10 cellular contexts compared by ENCODE assay signal in the genomic region with DNA sequence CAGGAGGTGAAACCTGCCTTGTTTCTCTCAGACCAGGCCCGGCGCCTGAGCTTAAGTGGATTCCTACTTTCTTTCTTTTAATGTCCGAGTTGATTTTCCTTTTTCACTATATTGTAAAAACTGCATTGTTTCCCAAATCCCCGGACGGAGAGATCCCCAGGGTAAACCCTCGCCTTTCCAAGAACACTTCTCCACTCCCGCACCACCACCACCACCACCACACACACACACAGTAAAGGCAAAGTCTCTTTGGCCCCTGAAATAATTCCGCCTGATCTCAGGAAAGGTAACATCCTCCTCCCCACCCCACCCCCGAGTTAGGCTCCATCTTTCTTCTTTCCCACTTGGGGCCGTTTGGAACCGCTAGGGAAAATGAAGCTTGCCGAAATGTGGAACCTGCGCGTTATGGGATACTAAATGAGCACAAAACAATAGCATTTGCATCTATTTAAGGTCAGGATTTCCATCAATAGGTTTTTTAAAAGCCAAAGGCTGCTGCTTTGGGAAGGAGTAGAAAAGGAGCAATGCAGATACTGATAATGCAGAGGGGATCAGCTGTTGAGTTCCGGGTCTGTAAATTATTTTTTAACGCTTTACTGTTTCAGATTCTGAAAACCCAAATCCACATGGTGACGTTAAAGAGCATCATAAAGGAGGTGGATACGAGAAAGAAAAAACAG. TPM values are rescaled to one million over a fixed set of nuclear protein-coding genes. Genes with fewer than 3 reads are reported as not detected.
DNase-seq lines count a peak whose midpoint lies in the region; ATAC-seq and TF ChIP-seq lines count a peak whose summit lies in the region.
"Had no signal": no experiment of that assay in that cellular context is flagged by ENCODE, and none has a peak within 500 bp of the region (broad histone marks: within the 10 kb centered on the region; RNA-seq: fewer than 3 reads in every experiment).

No MANE protein-coding gene starts in this region.

- no peak overlapping the region for H4K5ac ChIP-seq in H9 (ENCODE audit: insufficient read length, low read depth, low read length)

- no peak overlapping the region for H4K91ac ChIP-seq in H9 (ENCODE audit: insufficient read length, low read depth, low read length)

- H3K56ac ChIP-seq in H9 (ENCODE audit: insufficient read length, low read depth, low read length) = no peak overlapping the region

- no peak overlapping the region for H4K8ac ChIP-seq in H9 (replicated peaks; ENCODE audit: insufficient read length, low read depth, low read length)

- no peaks in the 10 kb centered on the region for H3K79me2 ChIP-seq in H9 (ENCODE audit: insufficient read depth, low read length)

- no peak overlapping the region for H3K18ac ChIP-seq in H9 (ENCODE audit: insufficient read length, low read depth, low read length)

- ATAC-seq in HG03175 (IDR thresholded peaks at IDR 0.05; ENCODE audit: unreplicated experiment) (no peak), HG03460 (IDR thresholded peaks at IDR 0.05; ENCODE audit: unreplicated experiment) (no peak)

- H3K27me3 ChIP-seq in H9 (ENCODE audit: insufficient read depth, low read length) (peaks cover 54% of the 10 kb centered on the region), iPS-15b (ENCODE audit: control insufficient read depth, insufficient read depth, low read length) (peaks cover 96% of the 10 kb centered on the region), skeletal muscle tissue (ENCODE audit: control insufficient read depth in 3 of 3, insufficient read depth in 3 of 3, low read length in 3 of 3) (peaks cover 61 to 68% (median 63%) of the 10 kb centered on the region in 3 donors), testis (peaks cover 4% of the 10 kb centered on the region)

- H2AFZ ChIP-seq in H9 (ENCODE audit: low read length) = no peak overlapping the region

- H2BK20ac ChIP-seq in H9 (ENCODE audit: low read depth, low read length, poor library complexity, severe bottlenecking) = no peak overlapping the region

- peak overlapping the region; percentile 62 to 76 for H3K4me3 Mint-ChIP-seq in H9
- H3K4me3 Mint-ChIP-seq in activated naive CD8-positive, alpha-beta T cell = peak overlapping the region; percentile 43

- no peak overlapping the region for H3K14ac ChIP-seq in H9 (ENCODE audit: insufficient read depth, low read length)

- no CpG with 5 or more reads among the region's 18 CpGs for WGBS in H9 (ENCODE audit: extremely low coverage, insufficient read length, low lambda C conversion rate)
- WGBS in testis, 2 donors = 12 to 15% methylated on average over 18 of the region's 18 CpGs

- H3T11ph ChIP-seq in H9 (ENCODE audit: low read length) = no peak overlapping the region

- H3K9me3 ChIP-seq in H9 (ENCODE audit: control insufficient read depth, low read depth, low read length) (no peaks in the 10 kb centered on the region), iPS-15b (ENCODE audit: control insufficient read depth, insufficient read depth, low read length) (no peaks in the 10 kb centered on the region), skeletal muscle tissue (ENCODE audit: control insufficient read depth in 3 of 3, low read length in 3 of 3) (no peaks in the 10 kb centered on the region), testis (no peaks in the 10 kb centered on the region)

- H3K4me1 ChIP-seq in H9 (ENCODE audit: insufficient read depth, low read length) (no peaks in the 10 kb centered on the region; the same call in 1 of the 2 replicates), iPS-15b (ENCODE audit: control insufficient read depth, insufficient read depth, low read length) (peaks cover 13% of the 10 kb centered on the region), skeletal muscle tissue (ENCODE audit: control insufficient read depth in 3 of 3, insufficient read depth in 3 of 3, low read length in 3 of 3) (peaks cover 31 to 35% (median 32%) of the 10 kb centered on the region in 3 donors), testis (peaks cover 9% of the 10 kb centered on the region)

- H3K23me2 ChIP-seq in H9 (ENCODE audit: insufficient read length, low read depth, low read length, poor library complexity, severe bottlenecking) = peaks cover 35% of the 10 kb centered on the region

- no peak overlapping the region for H3K27ac Mint-ChIP-seq in H9
- H3K27ac Mint-ChIP-seq in activated naive CD8-positive, alpha-beta T cell = no peak overlapping the region

- H3K36me3 ChIP-seq in iPS-15b (ENCODE audit: control insufficient read depth, insufficient read depth, low read length) (no peaks in the 10 kb centered on the region), skeletal muscle tissue (ENCODE audit: control insufficient read depth in 3 of 3, insufficient read depth in 3 of 3, low read length in 3 of 3) (no peaks in the 10 kb centered on the region), testis (ENCODE audit: low read depth, missing control alignments) (no peaks in the 10 kb centered on the region)

- H3K36me3 Mint-ChIP-seq in H9 (ENCODE audit: insufficient read depth in 1 of 3, low read depth in 3 of 3) = no peaks in the 10 kb centered on the region
- no peaks in the 10 kb centered on the region for H3K36me3 Mint-ChIP-seq in activated naive CD8-positive, alpha-beta T cell

- H3K4me1 Mint-ChIP-seq in H9 = peaks cover 42 to 58% of the 10 kb centered on the region in 2 experiments
- H3K4me1 Mint-ChIP-seq in activated naive CD8-positive, alpha-beta T cell (ENCODE audit: low read depth) = peaks cover 30% of the 10 kb centered on the region

- intact Hi-C loops in testis (cut with DNase I; ENCODE audit: low total_unique reads) = no loop called here

- peaks cover 100% of the 10 kb centered on the region for H3K27me3 Mint-ChIP-seq in H9 (ENCODE audit: low read depth)
- H3K27me3 Mint-ChIP-seq in activated naive CD8-positive, alpha-beta T cell = peaks cover 40% of the 10 kb centered on the region

- no peak for TF ChIP-seq POLR2A in testis (IDR thresholded peaks at IDR 0.05)

- H2BK5ac ChIP-seq in H9 (ENCODE audit: insufficient read length, low read length) = no peak overlapping the region

- H3K4me2 ChIP-seq in H9 (ENCODE audit: insufficient read depth, insufficient read length, low read length) = peak overlapping the region; percentile 86

- no peak overlapping the region for H2BK12ac ChIP-seq in H9 (ENCODE audit: insufficient read length, low read depth, low read length)

- H2AK5ac ChIP-seq in H9 (ENCODE audit: insufficient read length, low read length) = no peak overlapping the region

- TF ChIP-seq CTCF in H9 (conservative IDR thresholded peaks at IDR 0.05) (no peak), testis (IDR thresholded peaks at IDR 0.05) (no peak)

- H2BK120ac ChIP-seq in H9 (ENCODE audit: low read depth, low read length, poor library complexity, severe bottlenecking) = no peak overlapping the region

- H3K4ac ChIP-seq in H9 (ENCODE audit: low read depth, low read length) = no peak overlapping the region

- H3K9ac ChIP-seq in H9 (ENCODE audit: extremely low read depth, insufficient read length, low read length) = no peak overlapping the region
- H3K9ac ChIP-seq in iPS-15b (ENCODE audit: low read depth, low read length) = no peak overlapping the region
- peak overlapping the region in 2 of 3 donors; percentile 38 to 54 for H3K9ac ChIP-seq in skeletal muscle tissue (ENCODE audit: low read depth in 1 of 3, low read length in 3 of 3)

- no peaks in the 10 kb centered on the region for H3K79me1 ChIP-seq in H9 (ENCODE audit: insufficient read depth, low read depth, low read length, poor library complexity, severe bottlenecking)

- H4K20me1 ChIP-seq in H9 (ENCODE audit: control insufficient read depth, insufficient read depth, insufficient read length) = no peaks in the 10 kb centered on the region

- peak overlapping the region; percentile 64 for H3K4me3 ChIP-seq in iPS-15b (ENCODE audit: low read depth, low read length)
- H3K4me3 ChIP-seq in skeletal muscle tissue (ENCODE audit: low read length in 3 of 3) = peak overlapping the region; percentile 34 to 69 (median 54)
- peak overlapping the region in 1 of 2 donors; percentile 50 for H3K4me3 ChIP-seq in testis
- H3K4me3 ChIP-seq: SK-N-MC had no signal

- peak; percentile 30 for DNase-seq in H9
- DNase-seq in testis = no peak
- DNase-seq in stimulated activated CD4-positive, alpha-beta T cell treated with anti-CD3 and anti-CD28 coated beads, Interleukin-2, amount 100 ng/mL, for 48 hours = no peak
- DNase-seq: occipital lobe had no signal

- no peak overlapping the region for H3K23ac ChIP-seq in H9 (ENCODE audit: insufficient read length, low read depth, low read length)

- no peak overlapping the region for H3K27ac ChIP-seq in H9 (ENCODE audit: insufficient read length, low read depth, low read length)
- no peak overlapping the region for H3K27ac ChIP-seq in skeletal muscle tissue (ENCODE audit: low read depth, low read length)
- no peak overlapping the region for H3K27ac ChIP-seq in testis
- H3K27ac ChIP-seq: SK-N-MC had no signal

- H2BK15ac ChIP-seq in H9 (ENCODE audit: low read depth, low read length) = no peak overlapping the region

- H3K9me3 Mint-ChIP-seq in H9 = peaks cover 0 to 3% of the 10 kb centered on the region in 2 experiments; a peak in 1 of 5 replicates
- H3K9me3 Mint-ChIP-seq in activated naive CD8-positive, alpha-beta T cell (ENCODE audit: low read depth) = no peaks in the 10 kb centered on the region

RNA-seq across cellular contexts. Expression of a gene that starts 2.5 kb away (rescaled TPM):
- total RNA-seq in H9 (2021) (0.15 and 0.20 TPM in 2 replicates), skeletal muscle tissue (under 0.01 TPM), testis (1 to 10 TPM; 1.7 to 2.5 TPM)
- 4.1 TPM for polyA plus RNA-seq in testis (ENCODE audit: insufficient read depth, low read depth, low replicate concordance)
- total RNA-seq: occipital lobe had no signal

Comparison
In these comparisons a context has a peak if more than half of its experiments do, and no peak if none do; other contexts are left out.
1. H3K9ac ChIP-seq: peak in skeletal muscle tissue (2 of 3); none in H9 (single experiment) and iPS-15b (single experiment).